16 cellular contexts compared by ENCODE assay signal in genomic region chr12:89970646-89971192, GRCh38.
DNase-seq lines count a peak whose midpoint lies in the region; ATAC-seq and TF ChIP-seq lines count a peak whose summit lies in the region.
"Had no signal": no experiment of that assay in that cellular context is flagged by ENCODE, and none has a peak within 500 bp of the region (broad histone marks: within the 10 kb centered on the region; RNA-seq: fewer than 3 reads in every experiment).

No MANE protein-coding gene starts in this region.

- TF ChIP-seq CTCF in mammary epithelial cell (conservative IDR thresholded peaks at IDR 0.05 in 1 of 2, IDR thresholded peaks at IDR 0.05 in 1 of 2; ENCODE audit: extremely low read depth in 1 of 2, insufficient read depth in 1 of 2, low read depth in 1 of 2, low read length in 2 of 2) (no peak), breast epithelium (IDR thresholded peaks at IDR 0.05) (no peak), PC-3 (conservative IDR thresholded peaks at IDR 0.05; ENCODE audit: low read depth, low read length) (no peak), mesothelial cell of epicardium (IDR thresholded peaks at IDR 0.05; ENCODE audit: unreplicated experiment) (no peak)

- peak overlapping the region; percentile 35 for H3K27ac Mint-ChIP-seq in mesothelial cell of epicardium
- no peak overlapping the region for H3K27ac Mint-ChIP-seq in activated CD8-positive, alpha-beta memory T cell treated with anti-CD3 and anti-CD28 coated beads, Interleukin-2, amount 10 ng/mL, durations not matched to agents 7 days and 5 days
- H3K27ac Mint-ChIP-seq in activated T-cell treated with anti-CD3 and anti-CD28 coated beads, Interleukin-2, amount 50 U/mL, for 24 hours, result no peak overlapping the region
- H3K27ac Mint-ChIP-seq: H9 had no signal

- no TSS peak for BruUV-seq in mammary epithelial cell (replicated peaks; lab: Mats Ljungman, UMichigan)
- no TSS peak for BruUV-seq in PC-3 (replicated peaks; lab: Mats Ljungman, UMichigan)

- H3K27me3 Mint-ChIP-seq in mesothelial cell of epicardium (ENCODE audit: low read depth), result no peaks in the 10 kb centered on the region
- no peaks in the 10 kb centered on the region for H3K27me3 Mint-ChIP-seq in activated CD8-positive, alpha-beta memory T cell treated with anti-CD3 and anti-CD28 coated beads, Interleukin-2, amount 10 ng/mL, durations not matched to agents 7 days and 5 days
- no peaks in the 10 kb centered on the region for H3K27me3 Mint-ChIP-seq in activated T-cell treated with anti-CD3 and anti-CD28 coated beads, Interleukin-2, amount 50 U/mL, for 24 hours

- CTCF ChIA-PET in mammary epithelial cell (lab: Charles Lee; ENCODE audit: low non-redundant PET), result no interaction called here
- CTCF ChIA-PET in PC-3 (lab: Charles Lee), result no interaction called here
- CTCF ChIA-PET in activated CD8-positive, alpha-beta memory T cell treated with anti-CD3 and anti-CD28 coated beads, Interleukin-2, amount 10 ng/mL, durations not matched to agents 7 days and 5 days (lab: Charles Lee), result no interaction called here

- DNase-seq in mammary epithelial cell (peak; percentile 24), breast epithelium (ENCODE audit: low spot score in 2 of 2) (no peak), PC-3 (peak; percentile 33), mesothelial cell of epicardium (ENCODE audit: low spot score in 2 of 2, unreplicated experiment in 2 of 2) (no peak)
- DNase-seq in activated CD8-positive, alpha-beta memory T cell treated with anti-CD3 and anti-CD28 coated beads, Interleukin-2, amount 10 ng/mL, durations not matched to agents 7 days and 5 days, result no peak
- DNase-seq in activated T-cell treated with anti-CD3 and anti-CD28 coated beads, Interleukin-2, amount 50 U/mL, for 24 hours, result no peak
- DNase-seq in stimulated activated CD4-positive, alpha-beta T cell treated with anti-CD3 and anti-CD28 coated beads, Interleukin-12 subunit alpha, Interleukin-12 subunit beta, amount 100 ng/mL, for 4 hours, result no peak
- DNase-seq: AML-193; Caco-2; CD8-positive, alpha-beta memory T cell; GOT3; H9; IMR-90; KBM-7 had no signal

- intact Hi-C loops in mammary epithelial cell (cut with micrococcal nuclease), result no loop called here
- intact Hi-C loops in breast epithelium (cut with DNase I; ENCODE audit: low total_unique reads), result no loop called here
- intact Hi-C loops in PC-3 (cut with micrococcal nuclease), result no loop called here

- H3K4me1 ChIP-seq in mammary epithelial cell (ENCODE audit: insufficient read depth, low read length) (peaks cover 16% of the 10 kb centered on the region), breast epithelium (no peaks in the 10 kb centered on the region), PC-3 (ENCODE audit: insufficient read depth, low read length) (peaks cover 25% of the 10 kb centered on the region)
- H3K4me1 ChIP-seq: BLaER1 had no signal

- no peaks in the 10 kb centered on the region for H3K9me3 Mint-ChIP-seq in mesothelial cell of epicardium
- no peaks in the 10 kb centered on the region for H3K9me3 Mint-ChIP-seq in activated CD8-positive, alpha-beta memory T cell treated with anti-CD3 and anti-CD28 coated beads, Interleukin-2, amount 10 ng/mL, durations not matched to agents 7 days and 5 days (ENCODE audit: low read depth)
- no peaks in the 10 kb centered on the region for H3K9me3 Mint-ChIP-seq in activated T-cell treated with anti-CD3 and anti-CD28 coated beads, Interleukin-2, amount 50 U/mL, for 24 hours
- H3K9me3 Mint-ChIP-seq: CD8-positive, alpha-beta memory T cell; H9 had no signal

- no peaks in the 10 kb centered on the region for H3K36me3 Mint-ChIP-seq in mesothelial cell of epicardium
- peaks cover 1% of the 10 kb centered on the region for H3K36me3 Mint-ChIP-seq in activated CD8-positive, alpha-beta memory T cell treated with anti-CD3 and anti-CD28 coated beads, Interleukin-2, amount 10 ng/mL, durations not matched to agents 7 days and 5 days
- no peaks in the 10 kb centered on the region for H3K36me3 Mint-ChIP-seq in activated T-cell treated with anti-CD3 and anti-CD28 coated beads, Interleukin-2, amount 50 U/mL, for 24 hours (ENCODE audit: low read depth)

- no peaks in the 10 kb centered on the region for H4K20me1 ChIP-seq in mammary epithelial cell (ENCODE audit: insufficient read depth, low read length)
- no peaks in the 10 kb centered on the region for H4K20me1 ChIP-seq in PC-3 (ENCODE audit: low read length)
- H4K20me1 ChIP-seq: BLaER1 had no signal

- POLR2A ChIA-PET in PC-3 (lab: Charles Lee; ENCODE audit: unreplicated experiment), result interaction anchor here (0.6 kb wide), 1 partner anchor 9 kb away, joined by 4 read pairs; no protein-coding TSS in a partner anchor

- H3K79me2 ChIP-seq in mammary epithelial cell (ENCODE audit: insufficient read depth, low read length), result no peaks in the 10 kb centered on the region
- H3K79me2 ChIP-seq in PC-3 (ENCODE audit: low read length), result no peaks in the 10 kb centered on the region

- ATAC-seq in PC-3, result no peak
- ATAC-seq in activated CD8-positive, alpha-beta memory T cell treated with anti-CD3 and anti-CD28 coated beads, Interleukin-2, amount 10 ng/mL, durations not matched to agents 7 days and 5 days, result no peak

- H3K27me3 ChIP-seq in mammary epithelial cell (ENCODE audit: insufficient read depth, low read length) (no peaks in the 10 kb centered on the region), breast epithelium (no peaks in the 10 kb centered on the region), PC-3 (ENCODE audit: low read length) (no peaks in the 10 kb centered on the region)
- H3K27me3 ChIP-seq: BLaER1 had no signal

- H3K4me1 Mint-ChIP-seq in mesothelial cell of epicardium, result peaks cover 32% of the 10 kb centered on the region
- peaks cover 6% of the 10 kb centered on the region for H3K4me1 Mint-ChIP-seq in activated CD8-positive, alpha-beta memory T cell treated with anti-CD3 and anti-CD28 coated beads, Interleukin-2, amount 10 ng/mL, durations not matched to agents 7 days and 5 days
- H3K4me1 Mint-ChIP-seq in activated T-cell treated with anti-CD3 and anti-CD28 coated beads, Interleukin-2, amount 50 U/mL, for 24 hours (ENCODE audit: low read depth), result peaks cover 11% of the 10 kb centered on the region

- no peaks in the 10 kb centered on the region for H3K9me2 ChIP-seq in PC-3 (replicated peaks; ENCODE audit: low read length)

- H3K9ac ChIP-seq in mammary epithelial cell (ENCODE audit: insufficient read depth, low read length), result no peak overlapping the region
- no peak overlapping the region for H3K9ac ChIP-seq in PC-3 (ENCODE audit: low read length)
- H3K9ac ChIP-seq: BLaER1 had no signal

- in situ Hi-C loops in mammary epithelial cell (cut with MboI; ENCODE audit: low sequenced_read_pairs in 2 of 2), result loop anchor here in 1 of 2 donors (25.0 kb wide), 1 partner anchor 208 kb away; no protein-coding TSS in a partner anchor

- WGBS in mammary epithelial cell (ENCODE audit: low coverage, missing lambda C conversion rate), result 96% methylated on average over 2 of the region's 2 CpGs

- H3K4me3 Mint-ChIP-seq in mesothelial cell of epicardium, result no peak overlapping the region
- no peak overlapping the region for H3K4me3 Mint-ChIP-seq in activated CD8-positive, alpha-beta memory T cell treated with anti-CD3 and anti-CD28 coated beads, Interleukin-2, amount 10 ng/mL, durations not matched to agents 7 days and 5 days
- no peak overlapping the region for H3K4me3 Mint-ChIP-seq in activated T-cell treated with anti-CD3 and anti-CD28 coated beads, Interleukin-2, amount 50 U/mL, for 24 hours
- H3K4me3 Mint-ChIP-seq: CD8-positive, alpha-beta memory T cell; H9 had no signal

- H3K27ac ChIP-seq in mammary epithelial cell (ENCODE audit: insufficient read depth, low read depth, low read length), result no peak overlapping the region
- no peak overlapping the region for H3K27ac ChIP-seq in breast epithelium
- no peak overlapping the region for H3K27ac ChIP-seq in PC-3 (ENCODE audit: low read length)
- H3K27ac ChIP-seq: 22Rv1, BLaER1 had no signal

- H3K9me3 ChIP-seq in mammary epithelial cell (replicated peaks; ENCODE audit: insufficient read depth, low read length) (no peaks in the 10 kb centered on the region), breast epithelium (no peaks in the 10 kb centered on the region), PC-3 (ENCODE audit: low read length) (no peaks in the 10 kb centered on the region)
- H3K9me3 ChIP-seq: BLaER1, Caco-2 had no signal

- H3K4me2 ChIP-seq in mammary epithelial cell (ENCODE audit: insufficient read depth, low read depth, low read length), result no peak overlapping the region
- H3K4me2 ChIP-seq in PC-3 (ENCODE audit: low read length), result no peak overlapping the region
- H3K4me2 ChIP-seq: BLaER1 had no signal

- no peak overlapping the region for H2AFZ ChIP-seq in mammary epithelial cell (ENCODE audit: low read depth, low read length)
- H2AFZ ChIP-seq in PC-3 (ENCODE audit: low read length), result no peak overlapping the region

- no peaks in the 10 kb centered on the region for H3F3A ChIP-seq in PC-3 (ENCODE audit: low read length, unreplicated experiment)

- H3K4me3 ChIP-seq in mammary epithelial cell (replicated peaks in 1 of 3; ENCODE audit: insufficient read depth in 1 of 3, low read depth in 2 of 3, low read length in 3 of 3) (no peak overlapping the region), breast epithelium (no peak overlapping the region), PC-3 (ENCODE audit: low read length) (no peak overlapping the region)
- H3K4me3 ChIP-seq: BLaER1 had no signal

- TF ChIP-seq POLR2A in breast epithelium (IDR thresholded peaks at IDR 0.05), result no peak

- H3K36me3 ChIP-seq in mammary epithelial cell (ENCODE audit: insufficient read depth, low read length) (no peaks in the 10 kb centered on the region), breast epithelium (no peaks in the 10 kb centered on the region), PC-3 (ENCODE audit: low read depth, low read length) (no peaks in the 10 kb centered on the region)
- H3K36me3 ChIP-seq: BLaER1 had no signal

- dilution Hi-C loops in mammary epithelial cell (cut with HindIII; ENCODE audit: low sequenced_read_pairs), result no loop called here

Comparison
In these comparisons a context has a peak if more than half of its experiments do, and no peak if none do; other contexts are left out.
1. DNase-seq: peak in mammary epithelial cell (single experiment) and PC-3 (single experiment); none in breast epithelium (0 of 2), mesothelial cell of epicardium (0 of 2), activated CD8-positive, alpha-beta memory T cell treated with anti-CD3 and anti-CD28 coated beads, Interleukin-2, amount 10 ng/mL, durations not matched to agents 7 days and 5 days (single experiment), activated T-cell treated with anti-CD3 and anti-CD28 coated beads, Interleukin-2, amount 50 U/mL, for 24 hours (single experiment) and stimulated activated CD4-positive, alpha-beta T cell treated with anti-CD3 and anti-CD28 coated beads, Interleukin-12 subunit alpha, Interleukin-12 subunit beta, amount 100 ng/mL, for 4 hours (single experiment).